18 cellular contexts compared by ENCODE assay signal in genomic region chr6:106773482-106773881, GRCh38.
DNase-seq lines count a peak whose midpoint lies in the region; ATAC-seq, FAIRE-seq and TF ChIP-seq lines count a peak whose summit lies in the region.
"Had no signal": no experiment of that assay in that cellular context is flagged by ENCODE, and none has a peak within 500 bp of the region (broad histone marks: within the 10 kb centered on the region; RNA-seq: fewer than 3 reads in every experiment).

No MANE protein-coding gene starts in this region.

- no peak overlapping the region for H3K4me2 ChIP-seq in IMR-90 (ENCODE audit: low read depth, low read length)

- no peak for ATAC-seq in IMR-90 (ENCODE audit: low read depth)
- ATAC-seq: activated CD8-positive, alpha-beta T cell treated with anti-CD3 and anti-CD28 coated beads for 36 hours had no signal

- TF ChIP-seq RAD21 in IMR-90 (IDR thresholded peaks at IDR 0.05; ENCODE audit: low read length) = no peak

- no peak overlapping the region for H4K8ac ChIP-seq in IMR-90 (ENCODE audit: low read depth in 2 of 2, low read length in 2 of 2)

- H3K4me3 ChIP-seq in IMR-90 (ENCODE audit: insufficient read depth, low read depth, low read length) = no peak overlapping the region
- H3K4me3 ChIP-seq: cardiac muscle cell, GM12878, ovary had no signal

- WGBS in IMR-90 (ENCODE audit: extremely low coverage in 2 of 2, insufficient read length in 1 of 2), 2 experiments = 22% methylated on average over 3 of the region's 4 CpGs; no CpG with 5 or more reads in 1 of the 2 experiments

- H3K9me1 ChIP-seq in IMR-90 (ENCODE audit: insufficient read depth, low read length) = no peaks in the 10 kb centered on the region

- no peak overlapping the region for H4K91ac ChIP-seq in IMR-90 (ENCODE audit: insufficient read depth, low read depth, low read length)

- H3K79me1 ChIP-seq in IMR-90 (ENCODE audit: low read depth in 1 of 2, low read length in 2 of 2) = no peaks in the 10 kb centered on the region

- H3K14ac ChIP-seq in IMR-90 (replicated peaks; ENCODE audit: low read depth, low read length) = no peak overlapping the region

- no peaks in the 10 kb centered on the region for H3K36me3 ChIP-seq in IMR-90 (ENCODE audit: control insufficient read depth, insufficient read depth, low read length)
- H3K36me3 ChIP-seq: cardiac muscle cell, ovary had no signal

- H2AFZ ChIP-seq in IMR-90 (replicated peaks; ENCODE audit: low read length, poor library complexity) = peak overlapping the region; percentile 19

- CTCF ChIA-PET in IMR-90 (lab: Yijun Ruan, JAX) = interaction anchor here (0.9 kb wide), 1 partner anchor 25 kb away, joined by 3 read pairs; no protein-coding TSS in a partner anchor

- no peak overlapping the region for H3K27ac ChIP-seq in IMR-90 (ENCODE audit: insufficient read depth, low read length)
- H3K27ac ChIP-seq in VCaP = peak overlapping the region; percentile 72
- H3K27ac ChIP-seq: cardiac muscle cell, HL-60, ovary had no signal

- H3K9ac ChIP-seq in IMR-90 (ENCODE audit: low read depth, low read length) = no peak overlapping the region

- no peak overlapping the region for H2AK5ac ChIP-seq in IMR-90 (ENCODE audit: low read depth, low read length)

- H2AK9ac ChIP-seq in IMR-90 (replicated peaks; ENCODE audit: low read depth, low read length, poor library complexity) = no peak overlapping the region

- DNase-seq in IMR-90 = no peak
- DNase-seq in kidney tubule cell (ENCODE audit: low spot score) = peak; percentile 58
- peak; percentile 63 for DNase-seq in renal cortical epithelial cell (ENCODE audit: low read depth)
- no peak for DNase-seq in H54 (ENCODE audit: insufficient read length, low spot score)
- no peak for DNase-seq in cerebellar cortex (ENCODE audit: low spot score)
- no peak for DNase-seq in AG08396 (ENCODE audit: low spot score)
- DNase-seq: activated CD8-positive, alpha-beta T cell treated with anti-CD3 and anti-CD28 coated beads for 36 hours; activated naive CD8-positive, alpha-beta T cell treated with anti-CD3 and anti-CD28 coated beads, Interleukin-2, amount 10 ng/mL, durations not matched to agents 7 days and 5 days; KBM-7; NCI-H1092 treated with DMSO at 0.1 percent for 48 hours; NCI-H2171 treated with DMSO at 0.1 percent for 48 hours; ovary had no signal

- peaks cover 2% of the 10 kb centered on the region; the same call in 1 of the 2 replicates for H3K27me3 ChIP-seq in IMR-90 (ENCODE audit: control insufficient read depth, insufficient read depth, low read length)
- H3K27me3 ChIP-seq: cardiac muscle cell, ovary had no signal

- no peak overlapping the region for H3K18ac ChIP-seq in IMR-90 (ENCODE audit: low read depth, low read length)

- in situ Hi-C loops in IMR-90 (cut with MboI; ENCODE audit: low sequenced_read_pairs) = no loop called here

- intact Hi-C loops in IMR-90 (cut with micrococcal nuclease) = no loop called here

- no peak overlapping the region for H2BK5ac ChIP-seq in IMR-90 (ENCODE audit: low read depth, low read length, poor library complexity, severe bottlenecking)

- no peak overlapping the region for H2BK20ac ChIP-seq in IMR-90 (ENCODE audit: low read depth, low read length)

- no peak overlapping the region for H2BK15ac ChIP-seq in IMR-90 (ENCODE audit: low read depth, low read length)

- H3K4ac ChIP-seq in IMR-90 (ENCODE audit: low read depth, low read length) = no peak overlapping the region

- no peak overlapping the region for H2BK120ac ChIP-seq in IMR-90 (ENCODE audit: low read depth, low read length)

- H3K56ac ChIP-seq in IMR-90 (ENCODE audit: extremely low read depth, insufficient read depth, low read length) = no peak overlapping the region

- no peak overlapping the region for H3K23ac ChIP-seq in IMR-90 (ENCODE audit: low read depth, low read length)

- dilution Hi-C loops in IMR-90 (cut with HindIII; ENCODE audit: low sequenced_read_pairs, unreplicated experiment) = no loop called here

- TF ChIP-seq CTCF in IMR-90 (conservative IDR thresholded peaks at IDR 0.05; ENCODE audit: low read depth, low read length) = no peak
- no peak for TF ChIP-seq CTCF in VCaP (conservative IDR thresholded peaks at IDR 0.05)

- TF ChIP-seq POLR2A in IMR-90 (IDR thresholded peaks at IDR 0.05; ENCODE audit: low read depth, low read length) (no peak), H54 (IDR thresholded peaks at IDR 0.05; ENCODE audit: low read depth, low read length) (no peak)

- no TSS peak for BruUV-seq in IMR-90 (replicated peaks; lab: Mats Ljungman, UMichigan)

- no peaks in the 10 kb centered on the region for H4K20me1 ChIP-seq in IMR-90 (ENCODE audit: insufficient read depth, low read length)

- no peak for FAIRE-seq in H54 (lab: Jason Lieb, UNC)
- FAIRE-seq: G401.6, GM12878, islet of Langerhans had no signal

- H3K4me1 ChIP-seq in IMR-90 (ENCODE audit: control insufficient read depth, insufficient read depth, low read length) = no peaks in the 10 kb centered on the region

- H4K5ac ChIP-seq in IMR-90 (ENCODE audit: low read depth, low read length) = no peak overlapping the region

- 0 out of 2 replicates have a peak, but pooled peaks cover 2% of the 10 kb centered on the region for H3K9me3 ChIP-seq in IMR-90 (ENCODE audit: control insufficient read depth, insufficient read depth, low read length)
- H3K9me3 ChIP-seq: ovary had no signal

- POLR2A ChIA-PET in IMR-90 (lab: Charles Lee; ENCODE audit: unreplicated experiment) = no interaction called here

TF ChIP-seq in IMR-90, 13 proteins besides CTCF, POLR2A, EP300 and RAD21:
- TF ChIP-seq MAZ (IDR thresholded peaks at IDR 0.05; ENCODE audit: borderline replicate concordance, low read depth, low read length) (no peak), SMC3 (IDR thresholded peaks at IDR 0.05; ENCODE audit: low read depth, low read length) (no peak), RCOR1 (IDR thresholded peaks at IDR 0.05; ENCODE audit: insufficient replicate concordance, low read length) (no peak), RFX5 (IDR thresholded peaks at IDR 0.05; ENCODE audit: low read depth, low read length) (no peak), ELK1 (IDR thresholded peaks at IDR 0.05; ENCODE audit: borderline replicate concordance, low read depth, low read length) (no peak), MXI1 (IDR thresholded peaks at IDR 0.05; ENCODE audit: borderline replicate concordance, low read depth, low read length) (no peak), FOS (IDR thresholded peaks at IDR 0.05; ENCODE audit: low read depth, low read length) (no peak), BHLHE40 (IDR thresholded peaks at IDR 0.05; ENCODE audit: low read depth, low read length) (no peak), CEBPB (IDR thresholded peaks at IDR 0.05; ENCODE audit: low read depth, low read length) (no peak), CHD1 (IDR thresholded peaks at IDR 0.05; ENCODE audit: low read depth, low read length) (no peak), USF2 (IDR thresholded peaks at IDR 0.05; ENCODE audit: low read depth, low read length) (no peak), MAFK (IDR thresholded peaks at IDR 0.05; ENCODE audit: low read depth, low read length) (no peak), NFE2L2 (IDR thresholded peaks at IDR 0.05; ENCODE audit: low read depth, low read length) (no peak)
TF ChIP-seq in IMR-90: peak in this region for 0.

Comparison
In these comparisons a context has a peak if more than half of its experiments do, and no peak if none do; other contexts are left out.
1. DNase-seq: peak in kidney tubule cell (single experiment) and renal cortical epithelial cell (single experiment); none in IMR-90 (single experiment), H54 (single experiment), cerebellar cortex (single experiment) and AG08396 (single experiment).